In genomic region chr11:46524201-46524600, GRCh38 we compare ENCODE assay signal across 22 cellular contexts.
DNase-seq lines count a peak whose midpoint lies in the region; ATAC-seq and TF ChIP-seq lines count a peak whose summit lies in the region.
"Had no signal": no experiment of that assay in that cellular context is flagged by ENCODE, and none has a peak within 500 bp of the region (broad histone marks: within the 10 kb centered on the region; RNA-seq: fewer than 3 reads in every experiment).

No MANE protein-coding gene starts in this region.

- DNase-seq in NCI-H1092 treated with DMSO at 0.1 percent for 48 hours (lab: John Stamatoyannopoulos, UW) (peak; percentile 10), NCI-H1092 (lab: John Stamatoyannopoulos, UW) (no peak), NCI-H69 (lab: John Stamatoyannopoulos, UW) (peak; percentile 93), mucosa of descending colon (peak in 1 of 3 donors; percentile 74), transverse colon (peak; percentile 45), upper lobe of right lung (no peak), breast epithelium (ENCODE audit: low spot score in 2 of 2) (no peak)
- DNase-seq: CD4-positive, alpha-beta memory T cell; DMS153; Karpas-422; MV-4-11; NCI-H1417; NCI-H187 treated with DMSO at 0.1 percent for 48 hours; NCI-H446; NCI-H526; NK-92 treated with Interleukin-12 subunit alpha and Interleukin-12 subunit beta, amount 100 ng/mL, for 24 hours; Peyer's patch had no signal

- H3K4me3 ChIP-seq in mucosa of descending colon (no peak overlapping the region), transverse colon (no peak overlapping the region), upper lobe of right lung (no peak overlapping the region), breast epithelium (no peak overlapping the region)
- H3K4me3 ChIP-seq: BLaER1 treated with 17β-estradiol and CSF1 and Interleukin-3, amounts not matched to agents 10 nM and 100 nM; Peyer's patch had no signal

- intact Hi-C loops in mucosa of descending colon (cut with DNase I, micrococcal nuclease) (no loop called here), transverse colon (cut with DNase I; ENCODE audit: low total_unique reads) (no loop called here), upper lobe of right lung (cut with DNase I) (no loop called here), breast epithelium (cut with DNase I; ENCODE audit: low total_unique reads) (no loop called here)

- ATAC-seq in mucosa of descending colon (peak; percentile 82), GM19023 (IDR thresholded peaks at IDR 0.05; ENCODE audit: unreplicated experiment) (no peak), upper lobe of right lung (no peak)
- ATAC-seq: HCT116, SK-N-SH treated with all-trans-retinoic acid at 6 μM for 48 hours had no signal

- no peaks in the 10 kb centered on the region for H3K36me3 ChIP-seq in mucosa of descending colon (ENCODE audit: low read depth)
- no peaks in the 10 kb centered on the region for H3K36me3 ChIP-seq in transverse colon
- no peaks in the 10 kb centered on the region for H3K36me3 ChIP-seq in upper lobe of right lung
- H3K36me3 ChIP-seq in breast epithelium: no peaks in the 10 kb centered on the region
- H3K36me3 ChIP-seq: Peyer's patch had no signal

- peaks cover 2% of the 10 kb centered on the region for H3K9me3 ChIP-seq in mucosa of descending colon
- no peaks in the 10 kb centered on the region for H3K9me3 ChIP-seq in transverse colon
- H3K9me3 ChIP-seq in upper lobe of right lung: no peaks in the 10 kb centered on the region
- H3K9me3 ChIP-seq in breast epithelium: no peaks in the 10 kb centered on the region
- H3K9me3 ChIP-seq: Peyer's patch had no signal

- no peak for TF ChIP-seq EP300 in transverse colon (IDR thresholded peaks at IDR 0.05; ENCODE audit: low read depth)

- in situ Hi-C loops in transverse colon (cut with MboI; ENCODE audit: low pct_ligation_motif_present in 1 of 4, low pct_unique_long_range_greater_than_20kb in 1 of 4, low sequenced_read_pairs in 3 of 4): no loop called here

- H3K4me1 ChIP-seq in mucosa of descending colon (ENCODE audit: low read depth) (peaks cover 40% of the 10 kb centered on the region), transverse colon (peaks cover 2 to 67% (median 46%) of the 10 kb centered on the region in 4 donors), upper lobe of right lung (peaks cover 13% of the 10 kb centered on the region), breast epithelium (peaks cover 0 to 9% of the 10 kb centered on the region in 2 donors)

- TF ChIP-seq CTCF in mucosa of descending colon (IDR thresholded peaks at IDR 0.05): no peak
- TF ChIP-seq CTCF in transverse colon (IDR thresholded peaks at IDR 0.05): no peak
- no peak for TF ChIP-seq CTCF in upper lobe of right lung (IDR thresholded peaks at IDR 0.05)
- no peak for TF ChIP-seq CTCF in breast epithelium (IDR thresholded peaks at IDR 0.05)

- TF ChIP-seq POLR2A in transverse colon (IDR thresholded peaks at IDR 0.05): no peak
- no peak for TF ChIP-seq POLR2A in breast epithelium (IDR thresholded peaks at IDR 0.05)

- peak overlapping the region; percentile 3 to 58 (median 28) for H3K27ac ChIP-seq in transverse colon
- H3K27ac ChIP-seq in upper lobe of right lung: no peak overlapping the region
- no peak overlapping the region for H3K27ac ChIP-seq in breast epithelium
- H3K27ac ChIP-seq: 22Rv1 had no signal

- H3K27me3 ChIP-seq in transverse colon (no peaks in the 10 kb centered on the region), upper lobe of right lung (no peaks in the 10 kb centered on the region), breast epithelium (no peaks in the 10 kb centered on the region)
- H3K27me3 ChIP-seq: BLaER1 treated with 17β-estradiol and CSF1 and Interleukin-3, amounts not matched to agents 10 nM and 100 nM; Peyer's patch had no signal

Comparison
In these comparisons a context has a peak if more than half of its experiments do, and no peak if none do; other contexts are left out.
1. DNase-seq: peak in NCI-H1092 treated with DMSO at 0.1 percent for 48 hours (single experiment), NCI-H69 (single experiment) and transverse colon (single experiment); none in NCI-H1092 (single experiment), upper lobe of right lung (single experiment) and breast epithelium (0 of 2).
2. H3K27ac ChIP-seq: peak in transverse colon (4 of 4); none in upper lobe of right lung (single experiment) and breast epithelium (0 of 2).